ENCODE assay signal across 22 cellular contexts in genomic region chr17:69900829-69901228, GRCh38.
"Had no signal": no experiment of that assay in that cellular context is flagged by ENCODE, and none has a peak within 500 bp of the region (broad histone marks: within the 10 kb centered on the region; RNA-seq: fewer than 3 reads in every experiment).

No MANE protein-coding gene starts in this region.

- H3K4me2 ChIP-seq: neural progenitor cell had no signal

- H3K9me3 ChIP-seq: ascending aorta, left lung, prostate gland, right lobe of liver, spleen, thoracic aorta had no signal

- H2AFZ ChIP-seq: neural progenitor cell had no signal

- H3K27ac ChIP-seq: epithelial cell of prostate, foreskin keratinocyte, left lung, neural progenitor cell, prostate gland, right lobe of liver, VCaP had no signal

- H3K9ac ChIP-seq: neural progenitor cell had no signal

- H3K36me3 ChIP-seq: ascending aorta, left lung, neural progenitor cell, prostate gland, right lobe of liver, spleen, thoracic aorta had no signal

- H3K27me3 ChIP-seq: ascending aorta, foreskin keratinocyte, left lung, neural progenitor cell, right lobe of liver, spleen had no signal

- ATAC-seq: activated naive CD8-positive, alpha-beta T cell treated with anti-CD3 and anti-CD28 coated beads, Interleukin-2, amount 50 U/mL, for 24 hours; foreskin keratinocyte; left lung; naive thymus-derived CD4-positive, alpha-beta T cell; SK-N-SH treated with all-trans-retinoic acid at 6 μM for 48 hours; stimulated activated naive B cell treated with anti-CD40 and anti-IgM and Interleukin-4, amounts not matched to agents 10 μg/mL and 1 μg/mL and 100 μg/mL, for 72 hours had no signal

- H3K4me1 ChIP-seq: foreskin keratinocyte, left lung, neural progenitor cell, prostate gland, right lobe of liver, spleen had no signal

- DNase-seq: activated CD4-positive, CD25-positive, alpha-beta regulatory T cell treated with anti-CD3 and anti-CD28 coated beads, Interleukin-2, amount 50 U/mL, for 72 hours; activated CD8-positive, alpha-beta memory T cell treated with anti-CD3 and anti-CD28 coated beads for 24 hours; activated CD8-positive, alpha-beta memory T cell treated with anti-CD3 and anti-CD28 coated beads, Interleukin-2, amount 50 U/mL, for 48 hours; activated effector memory CD4-positive, alpha-beta T cell treated with Interleukin-2 at 50 U/mL for 16 hours; activated naive CD4-positive, alpha-beta T cell treated with anti-CD3 and anti-CD28 coated beads, Interleukin-2, amount 10 ng/mL, durations not matched to agents 7 days and 5 days; activated naive CD8-positive, alpha-beta T cell treated with anti-CD3 and anti-CD28 coated beads, Interleukin-2, amount 50 U/mL, for 24 hours; activated T-cell treated with anti-CD3 and anti-CD28 coated beads, Interleukin-2, amount 50 U/mL, for 48 hours; foreskin keratinocyte; glutamatergic neuron; left lung; naive thymus-derived CD4-positive, alpha-beta T cell; right lobe of liver; spleen; stimulated activated CD4-positive, alpha-beta T cell treated with anti-CD3 and anti-CD28 coated beads, Interleukin-4, amount 100 ng/mL, for 4 hours; stimulated activated naive B cell treated with anti-CD40 and anti-IgM and Interleukin-4, amounts not matched to agents 10 μg/mL and 1 μg/mL and 100 μg/mL, for 72 hours had no signal

- H3K4me3 ChIP-seq: ascending aorta, left lung, neural progenitor cell, prostate gland, right lobe of liver, spleen, thoracic aorta had no signal
